24 cellular contexts compared by ENCODE assay signal in the genomic region with DNA sequence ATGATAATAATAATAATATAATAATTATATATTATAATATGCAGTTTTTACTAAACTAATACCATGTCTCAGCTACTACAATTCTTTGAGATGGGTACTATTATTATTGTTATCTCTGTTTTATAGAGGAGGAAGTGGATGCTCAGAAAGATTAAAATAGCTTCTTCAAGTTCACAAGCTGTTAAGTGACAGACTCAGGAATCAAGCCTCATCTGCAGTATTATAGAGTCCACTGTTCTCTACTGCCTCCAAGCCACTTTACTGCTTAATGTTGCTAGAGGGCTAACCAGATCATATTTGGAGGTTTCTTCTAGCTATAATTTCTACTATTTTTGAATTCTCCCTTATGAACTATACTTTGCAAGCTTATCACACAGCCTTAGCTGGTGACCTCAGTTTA.
"Had no signal": no experiment of that assay in that cellular context is flagged by ENCODE, and none has a peak within 500 bp of the region (broad histone marks: within the 10 kb centered on the region; RNA-seq: fewer than 3 reads in every experiment).

No MANE protein-coding gene starts in this region.

- ATAC-seq: esophagus mucosa; gastrocnemius medialis; left ventricle myocardium superior; lower lobe of right lung; natural killer cell; psoas muscle; right cardiac atrium; stimulated activated effector memory CD8-positive, alpha-beta T cell treated with anti-CD3 and anti-CD28 coated beads, Interleukin-12 subunit alpha, Interleukin-12 subunit beta, amount 100 ng/mL, for 72 hours had no signal

- H3K27me3 Mint-ChIP-seq: dendritic cell treated with granulocyte-macrophage colony-stimulating factor and Interleukin-4, amounts not matched to agents 40 ng/mL and 50 ng/mL, for 4 days; type B pancreatic cell had no signal

- H3K36me3 ChIP-seq: gastrocnemius medialis, lower lobe of right lung, ovary, tibial artery had no signal

- H3K4me3 Mint-ChIP-seq: dendritic cell treated with granulocyte-macrophage colony-stimulating factor and Interleukin-4, amounts not matched to agents 40 ng/mL and 50 ng/mL, for 4 days; endodermal cell; natural killer cell; stimulated activated effector memory CD8-positive, alpha-beta T cell treated with anti-CD3 and anti-CD28 coated beads, Interleukin-12 subunit alpha, Interleukin-12 subunit beta, amount 100 ng/mL, for 72 hours; type B pancreatic cell had no signal

- H3K27ac ChIP-seq: epithelial cell of prostate, gastrocnemius medialis, lower lobe of right lung, ovary, psoas muscle, sigmoid colon, stomach, tibial artery had no signal

- DNase-seq: effector CD8-positive, alpha-beta T cell; endodermal cell; foreskin fibroblast; gastrocnemius medialis; head of caudate nucleus; left ventricle myocardium superior; lower lobe of right lung; natural killer cell; occipital lobe; ovary; posterior cingulate gyrus; psoas muscle; right cardiac atrium; sigmoid colon; stimulated activated CD4-positive, alpha-beta T cell treated with anti-CD3 and anti-CD28 coated beads, Interleukin-2, amount 100 ng/mL, for 24 hours; stimulated activated CD4-positive, alpha-beta T cell treated with anti-CD3 and anti-CD28 coated beads, Interleukin-4, amount 100 ng/mL, for 24 hours; stimulated activated naive CD4-positive, alpha-beta T cell treated with Interleukin-2 at 50 U/mL for 16 hours; stomach; tibial artery had no signal

- H3K4me3 ChIP-seq: gastrocnemius medialis, lower lobe of right lung, ovary, psoas muscle, sigmoid colon, stomach, tibial artery had no signal

- H3K9me3 Mint-ChIP-seq: dendritic cell treated with granulocyte-macrophage colony-stimulating factor and Interleukin-4, amounts not matched to agents 40 ng/mL and 50 ng/mL, for 4 days; natural killer cell; stimulated activated effector memory CD8-positive, alpha-beta T cell treated with anti-CD3 and anti-CD28 coated beads, Interleukin-12 subunit alpha, Interleukin-12 subunit beta, amount 100 ng/mL, for 72 hours; type B pancreatic cell had no signal

- H3K27me3 ChIP-seq: gastrocnemius medialis, ovary, sigmoid colon, stomach, tibial artery had no signal

- H3K9me3 ChIP-seq: gastrocnemius medialis, lower lobe of right lung, ovary, psoas muscle, sigmoid colon, stomach, tibial artery had no signal

- H3K36me3 Mint-ChIP-seq: natural killer cell had no signal

- H3K27ac Mint-ChIP-seq: dendritic cell treated with granulocyte-macrophage colony-stimulating factor and Interleukin-4, amounts not matched to agents 40 ng/mL and 50 ng/mL, for 4 days; endodermal cell; natural killer cell; stimulated activated effector memory CD8-positive, alpha-beta T cell treated with anti-CD3 and anti-CD28 coated beads, Interleukin-12 subunit alpha, Interleukin-12 subunit beta, amount 100 ng/mL, for 72 hours; type B pancreatic cell had no signal
